ENCODE assay signal across 17 cellular contexts in the genomic region with DNA sequence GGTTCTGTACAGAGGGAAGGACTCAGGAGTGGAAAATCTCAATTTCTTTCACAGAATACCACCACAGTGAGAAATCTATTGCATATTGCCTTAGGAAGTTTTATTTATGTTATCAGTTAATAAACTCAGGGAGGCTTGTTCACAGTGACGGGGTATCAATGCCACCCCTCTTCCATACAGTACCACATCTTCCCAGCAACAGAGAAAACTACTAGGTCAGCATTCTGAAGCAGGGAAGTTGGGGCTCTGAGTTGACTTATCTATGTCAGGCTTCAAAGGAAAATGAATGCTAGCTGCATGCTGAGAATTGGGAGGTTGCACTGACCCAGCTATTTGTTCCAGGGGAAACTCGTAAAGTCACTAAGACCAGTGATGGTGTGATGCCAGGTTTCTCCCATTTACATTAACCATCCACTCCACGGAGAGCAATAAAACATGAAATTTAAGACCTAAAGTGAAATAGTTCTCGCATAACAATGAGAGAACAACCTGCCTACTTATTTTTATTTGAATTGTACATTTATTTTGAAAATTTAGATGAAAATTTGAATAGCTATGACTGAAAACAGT.
"Had no signal": no experiment of that assay in that cellular context is flagged by ENCODE, and none has a peak within 500 bp of the region (broad histone marks: within the 10 kb centered on the region; RNA-seq: fewer than 3 reads in every experiment).

No MANE protein-coding gene starts in this region.

- H3K4me1 ChIP-seq: neural progenitor cell had no signal

- H3K36me3 ChIP-seq: neural progenitor cell had no signal

- H3K27ac ChIP-seq: neural progenitor cell, skin epidermis, transverse colon had no signal

- H3K4me3 ChIP-seq: mucosa of descending colon, neural progenitor cell, skin epidermis, transverse colon had no signal

- H3K27me3 ChIP-seq: neural progenitor cell, transverse colon had no signal

- DNase-seq: activated CD4-positive, alpha-beta T cell treated with anti-CD3 and anti-CD28 coated beads, Interleukin-2, amount 10 ng/mL, durations not matched to agents 24 days and 14 days; activated CD8-positive, alpha-beta T cell treated with anti-CD3 and anti-CD28 coated beads, Interleukin-2, amount 10 ng/mL, durations not matched to agents 7 days and 5 days; activated naive CD4-positive, alpha-beta T cell treated with Interleukin-2 at 50 U/mL for 16 hours; activated naive CD8-positive, alpha-beta T cell treated with anti-CD3 and anti-CD28 coated beads, Interleukin-2, amount 10 ng/mL, durations not matched to agents 7 days and 5 days; activated T-cell treated with anti-CD3 and anti-CD28 coated beads, Interleukin-2, amount 50 U/mL, for 24 hours; amygdala; dermis blood vessel endothelial cell; effector memory CD4-positive, alpha-beta T cell; left cardiac atrium; mucosa of descending colon; naive B cell; right cardiac atrium; stimulated activated CD4-positive, alpha-beta T cell treated with anti-CD3 and anti-CD28 coated beads, Interleukin-15, amount 100 ng/mL, for 24 hours; stimulated activated CD4-positive, alpha-beta T cell treated with anti-CD3 and anti-CD28 coated beads, Interleukin-2, amount 100 ng/mL, for 48 hours; transverse colon had no signal

- ATAC-seq: activated CD8-positive, alpha-beta T cell treated with anti-CD3 and anti-CD28 coated beads, Interleukin-2, amount 10 ng/mL, durations not matched to agents 7 days and 5 days; left cardiac atrium; right cardiac atrium had no signal
